ENCODE assay signal across 7 cellular contexts in the genomic region with DNA sequence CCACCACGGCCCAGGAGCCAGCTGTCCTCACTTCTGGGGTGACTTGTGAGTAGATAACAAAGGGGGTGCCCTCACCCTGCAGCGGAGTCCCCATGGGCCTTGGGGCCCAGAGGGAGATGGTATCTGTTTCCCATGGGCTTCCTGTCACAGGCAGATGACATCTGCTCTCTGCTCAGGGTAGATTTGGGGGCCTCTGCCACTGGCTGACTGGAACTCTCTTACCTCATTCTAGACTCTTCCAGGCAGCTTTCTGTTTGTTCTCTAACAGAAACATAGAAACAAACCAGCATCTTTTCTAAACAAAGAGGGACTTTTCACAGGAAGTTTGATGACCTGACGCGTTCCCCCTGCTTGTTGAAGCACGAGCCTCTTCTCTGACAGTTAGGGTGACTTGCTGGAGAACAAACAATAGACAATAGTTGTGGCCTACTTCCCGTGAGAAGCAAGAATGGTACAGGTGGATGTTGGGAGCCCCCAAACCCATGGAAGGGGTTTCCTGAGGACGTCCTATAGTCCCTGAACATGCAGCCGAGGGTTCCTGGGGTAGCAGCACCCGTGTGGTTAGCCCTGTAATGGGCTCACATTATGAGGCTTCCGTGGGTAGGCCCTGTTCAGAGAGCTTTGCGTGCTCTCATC.
DNase-seq lines count a peak whose midpoint lies in the region; ATAC-seq and TF ChIP-seq lines count a peak whose summit lies in the region.

No MANE protein-coding gene starts in this region.

- peaks cover 28% of the 10 kb centered on the region for H3K4me1 ChIP-seq in mucosa of descending colon (ENCODE audit: low read depth)
- H3K4me1 ChIP-seq in vagina = peaks cover 47% of the 10 kb centered on the region

- ATAC-seq in GM19467 (IDR thresholded peaks at IDR 0.05; ENCODE audit: unreplicated experiment) (peak; percentile 63), HG03469 (IDR thresholded peaks at IDR 0.05; ENCODE audit: unreplicated experiment) (peak; percentile 55), mucosa of descending colon (peak; percentile 29)

- TF ChIP-seq CTCF in mucosa of descending colon (IDR thresholded peaks at IDR 0.05) (no peak), vagina (IDR thresholded peaks at IDR 0.05) (no peak)

- no peaks in the 10 kb centered on the region for H3K27me3 ChIP-seq in vagina

- peak; percentile 33 to 60 for DNase-seq in activated T-helper 1 cell treated with anti-CD3 and anti-CD28 coated beads, Interleukin-2, amount 50 U/mL, for 16 hours (ENCODE audit: low read depth in 1 of 2, low spot score in 1 of 2)
- peak in 1 of 3 donors; percentile 57 for DNase-seq in mucosa of descending colon
- peak in 1 of 2 donors; percentile 74 for DNase-seq in vagina (ENCODE audit: extremely low spot score in 2 of 2)
- no peak for DNase-seq in NCI-H1694 treated with DMSO at 0.1 percent for 48 hours (lab: John Stamatoyannopoulos, UW)
- DNase-seq in NCI-H1930 (lab: John Stamatoyannopoulos, UW) = no peak

- intact Hi-C loops in mucosa of descending colon (cut with DNase I, micrococcal nuclease) = loop anchor here in 1 of 2 donors (10.0 kb wide), 1 partner anchor 54 kb away; no protein-coding TSS in a partner anchor
- intact Hi-C loops in vagina (cut with DNase I) = no loop called here

- H3K9me3 ChIP-seq in mucosa of descending colon = no peaks in the 10 kb centered on the region
- H3K9me3 ChIP-seq in vagina = no peaks in the 10 kb centered on the region

- H3K27ac ChIP-seq in vagina = peak overlapping the region; percentile 58

- H3K4me3 ChIP-seq in mucosa of descending colon (no peak overlapping the region), vagina (no peak overlapping the region)

- no peaks in the 10 kb centered on the region for H3K36me3 ChIP-seq in mucosa of descending colon (ENCODE audit: low read depth)
- H3K36me3 ChIP-seq in vagina = no peaks in the 10 kb centered on the region

- TF ChIP-seq POLR2A in vagina (IDR thresholded peaks at IDR 0.05) = no peak

Comparison
In these comparisons a context has a peak if more than half of its experiments do, and no peak if none do; other contexts are left out.
1. DNase-seq: peak in activated T-helper 1 cell treated with anti-CD3 and anti-CD28 coated beads, Interleukin-2, amount 50 U/mL, for 16 hours (2 of 2); none in NCI-H1694 treated with DMSO at 0.1 percent for 48 hours (single experiment) and NCI-H1930 (0 of 2).
2. Peak in every context shown above with its lines, with median percentiles within 50 percentile points of each other: ATAC-seq.